ENCODE assay signal across 12 cellular contexts in genomic region chr12:132685400-132685799, GRCh38. TPM values are rescaled to one million over a fixed set of nuclear protein-coding genes. Genes with fewer than 3 reads are reported as not detected.
DNase-seq lines count a peak whose midpoint lies in the region; ATAC-seq and TF ChIP-seq lines count a peak whose summit lies in the region.
"Had no signal": no experiment of that assay in that cellular context is flagged by ENCODE, and none has a peak within 500 bp of the region (broad histone marks: within the 10 kb centered on the region; RNA-seq: fewer than 3 reads in every experiment).

No MANE protein-coding gene starts in this region.

- peak overlapping the region; percentile 58 for H3K4me2 ChIP-seq in SU-DHL-6 (ENCODE audit: low read depth, low read length, poor library complexity, severe bottlenecking)

- no peak overlapping the region for H3K4me3 Mint-ChIP-seq in MCF 10A (ENCODE audit: unreplicated experiment)
- H3K4me3 Mint-ChIP-seq in type B pancreatic cell = peak overlapping the region; percentile 81

- no peak for DNase-seq in MCF 10A (ENCODE audit: unreplicated experiment)
- no peak for DNase-seq in breast epithelium (ENCODE audit: low spot score in 2 of 2)
- peak; percentile 7 for DNase-seq in glomerular visceral epithelial cell (ENCODE audit: extremely low spot score)
- no peak for DNase-seq in type B pancreatic cell (ENCODE audit: extremely low spot score, unreplicated experiment)
- no peak for DNase-seq in NCI-H82 (lab: John Stamatoyannopoulos, UW)
- DNase-seq in CD1c-positive myeloid dendritic cell (ENCODE audit: extremely low spot score) = no peak
- DNase-seq: activated naive CD4-positive, alpha-beta T cell treated with Interleukin-2 at 50 U/mL for 16 hours; NCI-H2081; OCI-M1; stimulated activated CD4-positive, alpha-beta T cell treated with anti-CD3 and anti-CD28 coated beads, Interleukin-12 subunit alpha, Interleukin-12 subunit beta, amount 100 ng/mL, for 4 hours had no signal

- H3K4me1 Mint-ChIP-seq in MCF 10A (ENCODE audit: insufficient read depth, unreplicated experiment) (peaks cover 6% of the 10 kb centered on the region), type B pancreatic cell (ENCODE audit: unreplicated experiment) (peaks cover 22% of the 10 kb centered on the region)

- no peaks in the 10 kb centered on the region for H3K9me2 ChIP-seq in SU-DHL-6 (replicated peaks; ENCODE audit: insufficient read depth, low read length)

- CTCF ChIA-PET in MCF 10A (lab: Yijun Ruan, JAX) = interaction anchor here (0.6 to 1.2 kb wide), 2 partner anchors 47 to 153 kb away, joined by 3 read pairs; no protein-coding TSS in a partner anchor

- TF ChIP-seq CTCF in MCF 10A (IDR thresholded peaks at IDR 0.05; ENCODE audit: unreplicated experiment) (no peak), breast epithelium (IDR thresholded peaks at IDR 0.05) (no peak), SU-DHL-6 (IDR thresholded peaks at IDR 0.05; ENCODE audit: insufficient read depth, low read length, poor library complexity, severe bottlenecking) (no peak), type B pancreatic cell (conservative IDR thresholded peaks at IDR 0.05) (no peak)

- no peak overlapping the region for H3K27ac ChIP-seq in breast epithelium
- H3K27ac ChIP-seq in SU-DHL-6 (ENCODE audit: low read depth, low read length) = no peak overlapping the region

- peaks cover 74% of the 10 kb centered on the region for H3K79me2 ChIP-seq in SU-DHL-6 (ENCODE audit: insufficient read depth, low read length)

- H3K4me1 ChIP-seq in breast epithelium = peaks cover 0 to 7% of the 10 kb centered on the region in 2 donors

- H3K36me3 ChIP-seq in breast epithelium = no peaks in the 10 kb centered on the region
- H3K36me3 ChIP-seq in SU-DHL-6 (ENCODE audit: low read length) = no peaks in the 10 kb centered on the region

- H3K4me3 ChIP-seq in breast epithelium (no peak overlapping the region), SU-DHL-6 (ENCODE audit: insufficient read depth, low read length, poor library complexity, severe bottlenecking) (no peak overlapping the region)

- H4K20me1 ChIP-seq in SU-DHL-6 (ENCODE audit: low read depth, low read length) = peaks cover 17% of the 10 kb centered on the region

- H3K36me3 Mint-ChIP-seq in MCF 10A (ENCODE audit: insufficient read depth, unreplicated experiment) = peaks cover 5% of the 10 kb centered on the region
- peaks cover 16% of the 10 kb centered on the region for H3K36me3 Mint-ChIP-seq in type B pancreatic cell

- H3K27me3 Mint-ChIP-seq in MCF 10A (ENCODE audit: insufficient read depth, unreplicated experiment) (no peaks in the 10 kb centered on the region), type B pancreatic cell (no peaks in the 10 kb centered on the region)

- 0 out of 2 replicates have a peak, but pooled peaks cover 3% of the 10 kb centered on the region for H3F3A ChIP-seq in SU-DHL-6 (ENCODE audit: insufficient read depth)

- no peaks in the 10 kb centered on the region for H3K9me3 ChIP-seq in breast epithelium
- H3K9me3 ChIP-seq in SU-DHL-6 (ENCODE audit: insufficient read depth, low read length) = no peaks in the 10 kb centered on the region

- peak overlapping the region; percentile 87; the same call in 1 of the 2 replicates for H3K9ac ChIP-seq in SU-DHL-6 (ENCODE audit: low read length)

- H3K27ac Mint-ChIP-seq in MCF 10A (ENCODE audit: low read depth, unreplicated experiment) (no peak overlapping the region), type B pancreatic cell (peak overlapping the region; percentile 79)

- no peaks in the 10 kb centered on the region for H3K9me3 Mint-ChIP-seq in MCF 10A (ENCODE audit: unreplicated experiment)
- no peaks in the 10 kb centered on the region for H3K9me3 Mint-ChIP-seq in type B pancreatic cell

- POLR2A ChIA-PET in MCF 10A (lab: Yijun Ruan, JAX) = no interaction called here

- ATAC-seq in GM21786 (IDR thresholded peaks at IDR 0.05; ENCODE audit: unreplicated experiment) = no peak

- BruUV-seq in MCF 10A (replicated peaks; lab: Mats Ljungman, UMichigan) = TSS peak; percentile 74

- H3K27me3 ChIP-seq in breast epithelium = no peaks in the 10 kb centered on the region
- no peaks in the 10 kb centered on the region for H3K27me3 ChIP-seq in SU-DHL-6 (ENCODE audit: low read length)

- H2AFZ ChIP-seq in SU-DHL-6 (ENCODE audit: low read depth, low read length, severe bottlenecking) = no peak overlapping the region

- intact Hi-C loops in MCF 10A (cut with micrococcal nuclease) = no loop called here
- intact Hi-C loops in breast epithelium (cut with DNase I; ENCODE audit: low total_unique reads) = no loop called here

- TF ChIP-seq POLR2A in breast epithelium (IDR thresholded peaks at IDR 0.05) = no peak

RNA-seq across cellular contexts. Expression of gene POLE, which starts 1.7 kb away (rescaled TPM):
- 36.3 and 40.4 TPM in 2 replicates for total RNA-seq in MCF 10A (2022)
- 10 to 100 TPM; 36.5 to 51.5 (median 43.5) TPM for total RNA-seq in breast epithelium
- total RNA-seq in type B pancreatic cell (ENCODE audit: low replicate concordance) = 67.3 and 113 TPM in 2 replicates

RNA-seq across cellular contexts. Expression of gene PXMP2, which starts 2.0 kb away (rescaled TPM):
- total RNA-seq in MCF 10A (2022) = 23.8 and 28.1 TPM in 2 replicates
- 10 to 100 TPM; 29.0 to 50.9 (median 31.8) TPM for total RNA-seq in breast epithelium
- 23.6 and 38.5 TPM in 2 replicates for total RNA-seq in type B pancreatic cell (ENCODE audit: low replicate concordance)

RNA-seq across cellular contexts. Expression of gene PGAM5, which starts 25.2 kb away (rescaled TPM):
- total RNA-seq in MCF 10A (2022) (69.8 and 84.0 TPM in 2 replicates), breast epithelium (10 to 100 TPM; 20.2 to 38.0 (median 22.8) TPM), type B pancreatic cell (ENCODE audit: low replicate concordance) (40.0 and 41.0 TPM in 2 replicates)
